ENCODE assay signal across 1 cellular context in genomic region chr1:6133146-6133895, GRCh38.
TF ChIP-seq lines count a peak whose summit lies in the region.

No MANE protein-coding gene starts in this region.

TF ChIP-seq in WTC11, 78 proteins besides CTCF, POLR2A, EP300 and RAD21 (continued from another document):
- no peak for TF ChIP-seq FOXP4 (CRISPR knock-in tag; IDR thresholded peaks at IDR 0.05)
- TF ChIP-seq FOXK1 (CRISPR knock-in tag; IDR thresholded peaks at IDR 0.05): no peak
- no peak for TF ChIP-seq ERG (CRISPR knock-in tag; IDR thresholded peaks at IDR 0.05)
- TF ChIP-seq ATF1 (CRISPR knock-in tag; IDR thresholded peaks at IDR 0.05): no peak
- no peak for TF ChIP-seq TCF7 (CRISPR knock-in tag; IDR thresholded peaks at IDR 0.05; ENCODE audit: low read depth)
- no peak for TF ChIP-seq AFF4 (CRISPR knock-in tag; IDR thresholded peaks at IDR 0.05; ENCODE audit: borderline replicate concordance)
- TF ChIP-seq ZNF416 (CRISPR knock-in tag; IDR thresholded peaks at IDR 0.05): no peak
- no peak for TF ChIP-seq NR2C2 (CRISPR knock-in tag; IDR thresholded peaks at IDR 0.05)
- no peak for TF ChIP-seq RELA (CRISPR knock-in tag; IDR thresholded peaks at IDR 0.05; ENCODE audit: borderline replicate concordance)
- TF ChIP-seq CDX4 (CRISPR knock-in tag; IDR thresholded peaks at IDR 0.05; ENCODE audit: borderline replicate concordance): no peak
- TF ChIP-seq MXD4 (CRISPR knock-in tag; IDR thresholded peaks at IDR 0.05; ENCODE audit: borderline replicate concordance): no peak
- no peak for TF ChIP-seq EMX1 (CRISPR knock-in tag; IDR thresholded peaks at IDR 0.05)
TF ChIP-seq in WTC11: peak in this region for 0.
